In genomic region chr19:33040994-33041827, GRCh38 we compare ENCODE assay signal across 1 cellular context.
TF ChIP-seq lines count a peak whose summit lies in the region.

No MANE protein-coding gene starts in this region.

TF ChIP-seq in HepG2, 621 proteins besides CTCF, POLR2A, EP300 and RAD21 (continued from another document):
- TF ChIP-seq, protein P1, sequence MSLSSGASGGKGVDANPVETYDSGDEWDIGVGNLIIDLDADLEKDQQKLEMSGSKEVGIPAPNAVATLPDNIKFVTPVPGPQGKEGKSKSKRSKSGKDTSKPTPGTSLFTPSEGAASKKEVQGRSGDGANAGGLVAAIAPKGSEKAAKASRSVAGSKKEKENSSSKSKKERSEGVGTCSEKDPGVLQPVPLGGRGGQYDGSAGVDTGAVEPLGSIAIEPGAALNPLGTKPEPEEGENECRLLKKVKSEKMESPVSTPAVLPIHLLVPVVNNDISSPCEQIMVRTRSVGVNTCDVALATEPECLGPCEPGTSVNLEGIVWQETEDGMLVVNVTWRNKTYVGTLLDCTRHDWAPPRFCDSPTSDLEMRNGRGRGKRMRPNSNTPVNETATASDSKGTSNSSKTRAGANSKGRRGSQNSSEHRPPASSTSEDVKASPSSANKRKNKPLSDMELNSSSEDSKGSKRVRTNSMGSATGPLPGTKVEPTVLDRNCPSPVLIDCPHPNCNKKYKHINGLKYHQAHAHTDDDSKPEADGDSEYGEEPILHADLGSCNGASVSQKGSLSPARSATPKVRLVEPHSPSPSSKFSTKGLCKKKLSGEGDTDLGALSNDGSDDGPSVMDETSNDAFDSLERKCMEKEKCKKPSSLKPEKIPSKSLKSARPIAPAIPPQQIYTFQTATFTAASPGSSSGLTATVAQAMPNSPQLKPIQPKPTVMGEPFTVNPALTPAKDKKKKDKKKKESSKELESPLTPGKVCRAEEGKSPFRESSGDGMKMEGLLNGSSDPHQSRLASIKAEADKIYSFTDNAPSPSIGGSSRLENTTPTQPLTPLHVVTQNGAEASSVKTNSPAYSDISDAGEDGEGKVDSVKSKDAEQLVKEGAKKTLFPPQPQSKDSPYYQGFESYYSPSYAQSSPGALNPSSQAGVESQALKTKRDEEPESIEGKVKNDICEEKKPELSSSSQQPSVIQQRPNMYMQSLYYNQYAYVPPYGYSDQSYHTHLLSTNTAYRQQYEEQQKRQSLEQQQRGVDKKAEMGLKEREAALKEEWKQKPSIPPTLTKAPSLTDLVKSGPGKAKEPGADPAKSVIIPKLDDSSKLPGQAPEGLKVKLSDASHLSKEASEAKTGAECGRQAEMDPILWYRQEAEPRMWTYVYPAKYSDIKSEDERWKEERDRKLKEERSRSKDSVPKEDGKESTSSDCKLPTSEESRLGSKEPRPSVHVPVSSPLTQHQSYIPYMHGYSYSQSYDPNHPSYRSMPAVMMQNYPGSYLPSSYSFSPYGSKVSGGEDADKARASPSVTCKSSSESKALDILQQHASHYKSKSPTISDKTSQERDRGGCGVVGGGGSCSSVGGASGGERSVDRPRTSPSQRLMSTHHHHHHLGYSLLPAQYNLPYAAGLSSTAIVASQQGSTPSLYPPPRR (CRISPR knock-in tag; IDR thresholded peaks at IDR 0.05; ENCODE audit: borderline replicate concordance) = peak; percentile 88
- TF ChIP-seq ZNF670 (CRISPR knock-in tag; IDR thresholded peaks at IDR 0.05; ENCODE audit: borderline replicate concordance) = peak; percentile 44; the same call in 1 of the 2 replicates
